Comparison of ENCODE assay signal across 8 cellular contexts in the genomic region with DNA sequence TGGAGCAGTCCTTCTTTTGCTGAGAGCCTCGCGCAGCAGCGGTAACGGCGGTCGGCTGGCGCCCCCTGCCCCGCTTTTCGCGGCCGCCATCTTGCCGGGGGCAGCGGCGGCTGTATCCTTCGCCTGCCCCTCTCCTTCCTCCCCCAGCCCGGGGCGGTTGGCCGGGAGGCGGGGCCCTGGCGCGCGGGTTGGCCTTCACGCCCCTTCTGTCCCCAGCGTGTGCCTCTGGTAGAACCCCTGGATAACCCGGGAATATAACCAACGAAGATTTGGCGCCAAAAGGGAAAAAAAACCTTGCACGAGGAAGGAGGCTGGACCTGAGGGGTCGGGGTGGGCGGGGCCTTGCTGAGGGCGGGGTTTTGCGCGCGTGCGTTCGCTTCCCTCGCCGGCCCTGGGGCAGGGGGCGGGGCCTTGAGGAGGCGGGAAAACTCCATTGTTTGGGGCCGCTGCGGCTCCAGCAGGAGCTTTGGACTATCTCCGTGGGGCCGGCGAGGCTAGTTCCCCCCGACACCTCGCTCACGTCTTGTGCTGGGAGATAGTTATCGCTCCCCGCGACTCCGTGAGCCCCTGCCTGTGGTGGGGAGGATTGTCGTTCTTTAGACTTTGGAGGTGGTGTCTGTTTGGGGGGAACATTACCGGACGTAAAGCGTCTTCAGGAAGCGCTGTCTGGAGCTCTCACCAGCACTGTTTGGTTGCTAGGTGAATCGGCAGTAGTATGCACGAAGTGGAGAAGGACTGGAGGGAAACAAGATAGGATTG. TPM values are rescaled to one million over a fixed set of nuclear protein-coding genes. Genes with fewer than 3 reads are reported as not detected.
DNase-seq lines count a peak whose midpoint lies in the region; ATAC-seq and TF ChIP-seq lines count a peak whose summit lies in the region.

No MANE protein-coding gene starts in this region.

- peak overlapping the region; percentile 93 for H3K27ac Mint-ChIP-seq in CD4-positive, alpha-beta T cell

- peak; percentile 75 to 87 (median 81) for DNase-seq in CD4-positive, alpha-beta T cell
- DNase-seq in OCI-LY7 (ENCODE audit: low spot score): peak; percentile 92
- DNase-seq in activated T-cell treated with anti-CD3 and anti-CD28 coated beads for 4 hours: peak; percentile 79
- peak; percentile 46 for DNase-seq in epithelial cell of proximal tubule (ENCODE audit: low read depth)
- DNase-seq in mucosa of gallbladder (ENCODE audit: low spot score): peak; percentile 88
- DNase-seq in stimulated activated CD8-positive, alpha-beta memory T cell treated with anti-CD3 and anti-CD28 coated beads, Interleukin-4, amount 100 ng/mL, for 1 hour (ENCODE audit: low read depth in 2 of 2, low spot score in 1 of 2): peak; percentile 60 to 77

- peaks cover 43% of the 10 kb centered on the region for H3K4me1 Mint-ChIP-seq in CD4-positive, alpha-beta T cell (ENCODE audit: low read depth)

- peaks cover 16% of the 10 kb centered on the region for H3K36me3 Mint-ChIP-seq in CD4-positive, alpha-beta T cell (ENCODE audit: low read depth)

- no TSS peak for BruUV-seq in OCI-LY7 (replicated peaks; lab: Mats Ljungman, UMichigan)

- peak overlapping the region; percentile 99 for H3K4me3 ChIP-seq in OCI-LY7 (ENCODE audit: low read depth, low read length, poor library complexity, severe bottlenecking)
- H3K4me3 ChIP-seq in epithelial cell of proximal tubule (ENCODE audit: low read depth, low read length): peak overlapping the region; percentile 80

- POLR2A ChIA-PET in CD4-positive, alpha-beta T cell (lab: Charles Lee): interaction anchor here (0.5 to 5.0 kb wide), 17 partner anchors 22 to 910 kb away, joined by 3 to 65 read pairs (median 4); a partner anchor contains a TSS
- POLR2A ChIA-PET in OCI-LY7 (lab: Charles Lee): interaction anchor here (0.6 to 2.6 kb wide), 6 partner anchors 9 to 245 kb away, joined by 3 to 9 read pairs (median 6); a partner anchor contains a TSS

- peak overlapping the region; percentile 95 for H3K27ac ChIP-seq in CD4-positive, alpha-beta T cell (ENCODE audit: low read depth, low read length)
- peak overlapping the region; percentile 83 for H3K27ac ChIP-seq in OCI-LY7 (ENCODE audit: low read depth, low read length, poor library complexity, severe bottlenecking)

- H3K79me2 ChIP-seq in OCI-LY7 (ENCODE audit: insufficient read depth, low read depth, low read length): peaks cover 57% of the 10 kb centered on the region

- H3K9me2 ChIP-seq in OCI-LY7 (ENCODE audit: insufficient read depth, low read length): no peaks in the 10 kb centered on the region

- no peaks in the 10 kb centered on the region for H3K27me3 ChIP-seq in CD4-positive, alpha-beta T cell (ENCODE audit: control insufficient read depth, insufficient read depth, low read length)

- H3K27me3 Mint-ChIP-seq in CD4-positive, alpha-beta T cell: no peaks in the 10 kb centered on the region

- TF ChIP-seq EP300 in Ishikawa (IDR thresholded peaks at IDR 0.05; ENCODE audit: borderline replicate concordance): no peak

- no peak for TF ChIP-seq RAD21 in Ishikawa (IDR thresholded peaks at IDR 0.05; ENCODE audit: low read depth)

- H3K4me3 Mint-ChIP-seq in CD4-positive, alpha-beta T cell: peak overlapping the region; percentile 94

- peak overlapping the region; percentile 97 for H3K4me2 ChIP-seq in OCI-LY7 (ENCODE audit: low read length)

- peak; percentile 60 for ATAC-seq in CD4-positive, alpha-beta T cell (ENCODE audit: poor library complexity)
- peak; percentile 37 for ATAC-seq in GM21423 (IDR thresholded peaks at IDR 0.05; ENCODE audit: unreplicated experiment)

- H3K36me3 ChIP-seq in OCI-LY7 (ENCODE audit: insufficient read depth, low read length): peaks cover 48% of the 10 kb centered on the region

- no peaks in the 10 kb centered on the region for H3K9me3 Mint-ChIP-seq in CD4-positive, alpha-beta T cell

- H3K4me1 ChIP-seq in OCI-LY7 (ENCODE audit: insufficient read depth, low read length, poor library complexity, severe bottlenecking): peaks cover 49% of the 10 kb centered on the region

- H3K9me3 ChIP-seq in CD4-positive, alpha-beta T cell (ENCODE audit: control insufficient read depth, low read length): no peaks in the 10 kb centered on the region
- no peaks in the 10 kb centered on the region for H3K9me3 ChIP-seq in OCI-LY7 (ENCODE audit: low read length)

- CTCF ChIA-PET in CD4-positive, alpha-beta T cell (lab: Charles Lee): interaction anchor here (0.6 to 2.4 kb wide), 4 partner anchors 27 to 101 kb away, joined by 3 to 6 read pairs (median 4); a partner anchor contains a TSS
- CTCF ChIA-PET in OCI-LY7 (lab: Charles Lee; ENCODE audit: unreplicated experiment): no interaction called here

- intact Hi-C loops in CD4-positive, alpha-beta T cell (cut with DNase I, micrococcal nuclease): loop anchor here (2.0 to 10.0 kb wide), 11 partner anchors 16 to 1880 kb away; a partner anchor contains a TSS
- intact Hi-C loops in OCI-LY7 (cut with micrococcal nuclease; ENCODE audit: unreplicated experiment): loop anchor here (1.0 to 5.0 kb wide), 2 partner anchors 244 to 258 kb away; a partner anchor contains a TSS

- H2AFZ ChIP-seq in OCI-LY7 (ENCODE audit: low read length): peak overlapping the region; percentile 27; the same call in 1 of the 2 replicates

- peaks cover 30% of the 10 kb centered on the region for H4K20me1 ChIP-seq in OCI-LY7 (ENCODE audit: insufficient read depth, low read length)

- peak; percentile 6 for TF ChIP-seq CTCF in CD4-positive, alpha-beta T cell (IDR thresholded peaks at IDR 0.05)
- TF ChIP-seq CTCF in OCI-LY7 (conservative IDR thresholded peaks at IDR 0.05; ENCODE audit: low read length): peak; percentile 65
- TF ChIP-seq CTCF in epithelial cell of proximal tubule (conservative IDR thresholded peaks at IDR 0.05; ENCODE audit: low read depth, low read length): no peak

TF ChIP-seq in Ishikawa, 13 proteins besides CTCF, POLR2A, EP300 and RAD21:
- TF ChIP-seq TCF12 (IDR thresholded peaks at IDR 0.05; ENCODE audit: low read depth): no peak
- TF ChIP-seq, protein P1, sequence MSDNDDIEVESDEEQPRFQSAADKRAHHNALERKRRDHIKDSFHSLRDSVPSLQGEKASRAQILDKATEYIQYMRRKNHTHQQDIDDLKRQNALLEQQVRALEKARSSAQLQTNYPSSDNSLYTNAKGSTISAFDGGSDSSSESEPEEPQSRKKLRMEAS (IDR thresholded peaks at IDR 0.05): peak; percentile 85
- TF ChIP-seq TAF1 (IDR thresholded peaks at IDR 0.05; ENCODE audit: low read depth): peak; percentile 41; the same call in 1 of the 2 replicates
- 0 out of 2 replicates have a peak, but pooled peaks have one; percentile 7 for TF ChIP-seq TEAD4 (IDR thresholded peaks at IDR 0.05)
- no peak for TF ChIP-seq NFIC (IDR thresholded peaks at IDR 0.05)
- no peak for TF ChIP-seq CREB1 (IDR thresholded peaks at IDR 0.05; ENCODE audit: low read depth)
- no peak; the same call in 1 of the 2 replicates for TF ChIP-seq YY1 (IDR thresholded peaks at IDR 0.05; ENCODE audit: low read depth)
- no peak for TF ChIP-seq ZBTB7A (IDR thresholded peaks at IDR 0.05; ENCODE audit: low read depth)
- TF ChIP-seq, protein P2, sequence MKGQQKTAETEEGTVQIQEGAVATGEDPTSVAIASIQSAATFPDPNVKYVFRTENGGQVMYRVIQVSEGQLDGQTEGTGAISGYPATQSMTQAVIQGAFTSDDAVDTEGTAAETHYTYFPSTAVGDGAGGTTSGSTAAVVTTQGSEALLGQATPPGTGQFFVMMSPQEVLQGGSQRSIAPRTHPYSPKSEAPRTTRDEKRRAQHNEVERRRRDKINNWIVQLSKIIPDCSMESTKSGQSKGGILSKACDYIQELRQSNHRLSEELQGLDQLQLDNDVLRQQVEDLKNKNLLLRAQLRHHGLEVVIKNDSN (IDR thresholded peaks at IDR 0.05): no peak
- TF ChIP-seq, protein P3, sequence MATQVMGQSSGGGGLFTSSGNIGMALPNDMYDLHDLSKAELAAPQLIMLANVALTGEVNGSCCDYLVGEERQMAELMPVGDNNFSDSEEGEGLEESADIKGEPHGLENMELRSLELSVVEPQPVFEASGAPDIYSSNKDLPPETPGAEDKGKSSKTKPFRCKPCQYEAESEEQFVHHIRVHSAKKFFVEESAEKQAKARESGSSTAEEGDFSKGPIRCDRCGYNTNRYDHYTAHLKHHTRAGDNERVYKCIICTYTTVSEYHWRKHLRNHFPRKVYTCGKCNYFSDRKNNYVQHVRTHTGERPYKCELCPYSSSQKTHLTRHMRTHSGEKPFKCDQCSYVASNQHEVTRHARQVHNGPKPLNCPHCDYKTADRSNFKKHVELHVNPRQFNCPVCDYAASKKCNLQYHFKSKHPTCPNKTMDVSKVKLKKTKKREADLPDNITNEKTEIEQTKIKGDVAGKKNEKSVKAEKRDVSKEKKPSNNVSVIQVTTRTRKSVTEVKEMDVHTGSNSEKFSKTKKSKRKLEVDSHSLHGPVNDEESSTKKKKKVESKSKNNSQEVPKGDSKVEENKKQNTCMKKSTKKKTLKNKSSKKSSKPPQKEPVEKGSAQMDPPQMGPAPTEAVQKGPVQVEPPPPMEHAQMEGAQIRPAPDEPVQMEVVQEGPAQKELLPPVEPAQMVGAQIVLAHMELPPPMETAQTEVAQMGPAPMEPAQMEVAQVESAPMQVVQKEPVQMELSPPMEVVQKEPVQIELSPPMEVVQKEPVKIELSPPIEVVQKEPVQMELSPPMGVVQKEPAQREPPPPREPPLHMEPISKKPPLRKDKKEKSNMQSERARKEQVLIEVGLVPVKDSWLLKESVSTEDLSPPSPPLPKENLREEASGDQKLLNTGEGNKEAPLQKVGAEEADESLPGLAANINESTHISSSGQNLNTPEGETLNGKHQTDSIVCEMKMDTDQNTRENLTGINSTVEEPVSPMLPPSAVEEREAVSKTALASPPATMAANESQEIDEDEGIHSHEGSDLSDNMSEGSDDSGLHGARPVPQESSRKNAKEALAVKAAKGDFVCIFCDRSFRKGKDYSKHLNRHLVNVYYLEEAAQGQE (IDR thresholded peaks at IDR 0.05; ENCODE audit: low read depth): no peak
- TF ChIP-seq FOXM1 (IDR thresholded peaks at IDR 0.05; ENCODE audit: borderline replicate concordance, low read depth): no peak
- TF ChIP-seq CEBPB (IDR thresholded peaks at IDR 0.05): no peak
- 0 out of 2 replicates have a peak, but pooled peaks have one; percentile 11 for TF ChIP-seq EGR1 (IDR thresholded peaks at IDR 0.05)

RNA-seq across cellular contexts. Expression of a gene that starts 0.7 kb away (rescaled TPM):
- total RNA-seq in CD4-positive, alpha-beta T cell: 100 to 1,000 TPM; 110 to 112 TPM
- 210 and 267 TPM in 2 replicates for total RNA-seq in OCI-LY7 (2014; rRNA removed; shearing (Covaris generic))
- total RNA-seq in OCI-LY7 (2022) (373 and 394 TPM in 2 replicates), epithelial cell of proximal tubule (109 and 163 TPM in 2 replicates), mucosa of gallbladder (43.7 TPM)

RNA-seq across cellular contexts. Expression of a gene that starts 33.9 kb away (rescaled TPM):
- total RNA-seq in CD4-positive, alpha-beta T cell: 10 to 100 TPM; 25.3 to 31.0 TPM
- 110 and 142 TPM in 2 replicates for total RNA-seq in OCI-LY7 (2014; rRNA removed; shearing (Covaris generic))
- total RNA-seq in OCI-LY7 (2022): 141 and 152 TPM in 2 replicates
- total RNA-seq in epithelial cell of proximal tubule: 122 and 135 TPM in 2 replicates
- 175 TPM for total RNA-seq in mucosa of gallbladder

RNA-seq across cellular contexts. Expression of a gene that starts 39.3 kb away (rescaled TPM):
- 1 to 10 TPM; 2.1 to 2.3 TPM for total RNA-seq in CD4-positive, alpha-beta T cell
- 2.8 and 3.2 TPM in 2 replicates for total RNA-seq in OCI-LY7 (2014; rRNA removed; shearing (Covaris generic))
- total RNA-seq in OCI-LY7 (2022): 5.0 and 5.6 TPM in 2 replicates
- total RNA-seq in epithelial cell of proximal tubule: 0.22 TPM in 1 of 2 replicates, not detected in the other
- total RNA-seq in mucosa of gallbladder: 2.8 TPM

Comparison
In these comparisons a context has a peak if more than half of its experiments do, and no peak if none do; other contexts are left out.
1. Peak in every context shown above with its lines: DNase-seq, ATAC-seq, H3K4me3 ChIP-seq and H3K27ac ChIP-seq.